ENCODE assay signal across 2 cellular contexts in the genomic region with DNA sequence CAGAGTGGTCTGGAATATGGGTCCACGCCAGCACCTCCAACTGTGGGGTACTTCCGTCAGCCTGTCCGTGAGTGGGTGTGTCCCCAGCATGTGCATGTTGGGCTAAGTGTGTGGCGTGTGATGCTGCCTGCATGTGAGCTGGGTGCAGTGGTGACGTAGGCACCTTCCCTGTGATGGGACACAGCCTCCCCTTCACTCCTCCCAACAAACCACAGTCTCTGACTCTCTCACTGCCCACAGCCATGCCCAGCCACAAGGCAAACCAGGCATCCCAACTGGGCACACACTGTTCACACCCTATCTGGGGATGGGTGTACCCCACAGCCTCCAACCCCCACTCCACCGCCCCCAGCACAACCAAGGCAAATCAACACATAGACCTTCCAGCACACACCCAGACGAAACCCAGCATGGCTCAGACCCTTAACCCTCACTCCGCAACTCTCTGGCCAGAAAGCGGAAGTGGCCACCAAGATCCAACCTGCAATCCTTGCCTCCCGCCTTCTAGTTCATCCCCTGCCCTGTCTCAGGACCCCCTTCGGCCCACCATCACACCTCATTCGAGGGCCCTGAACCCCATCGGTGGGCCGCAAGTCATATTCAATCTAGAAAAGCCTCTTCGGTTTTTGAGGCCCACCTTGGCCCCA.
TF ChIP-seq lines count a peak whose summit lies in the region.

No MANE protein-coding gene starts in this region.

TF ChIP-seq in SK-N-SH, 30 proteins besides CTCF, POLR2A, EP300 and RAD21:
- TF ChIP-seq MEF2A (IDR thresholded peaks at IDR 0.05; ENCODE audit: borderline replicate concordance, low read depth) (no peak), POLR2AphosphoS5 (IDR thresholded peaks at IDR 0.05; ENCODE audit: low read depth, low read length) (no peak), RFX5 (IDR thresholded peaks at IDR 0.05; ENCODE audit: low read length) (no peak), TAF1 (IDR thresholded peaks at IDR 0.05; ENCODE audit: borderline replicate concordance, low read depth, low read length) (no peak), FOXM1 (IDR thresholded peaks at IDR 0.05; ENCODE audit: low read depth) (no peak), RXRA (IDR thresholded peaks at IDR 0.05; ENCODE audit: borderline replicate concordance, low read depth) (no peak), MXI1 (IDR thresholded peaks at IDR 0.05; ENCODE audit: low read depth, low read length) (no peak), TCF12 (IDR thresholded peaks at IDR 0.05) (no peak), YY1 (IDR thresholded peaks at IDR 0.05; ENCODE audit: low read depth) (no peak), FOSL2 (IDR thresholded peaks at IDR 0.05; ENCODE audit: borderline replicate concordance, low read depth) (no peak)
- TF ChIP-seq, protein P1, sequence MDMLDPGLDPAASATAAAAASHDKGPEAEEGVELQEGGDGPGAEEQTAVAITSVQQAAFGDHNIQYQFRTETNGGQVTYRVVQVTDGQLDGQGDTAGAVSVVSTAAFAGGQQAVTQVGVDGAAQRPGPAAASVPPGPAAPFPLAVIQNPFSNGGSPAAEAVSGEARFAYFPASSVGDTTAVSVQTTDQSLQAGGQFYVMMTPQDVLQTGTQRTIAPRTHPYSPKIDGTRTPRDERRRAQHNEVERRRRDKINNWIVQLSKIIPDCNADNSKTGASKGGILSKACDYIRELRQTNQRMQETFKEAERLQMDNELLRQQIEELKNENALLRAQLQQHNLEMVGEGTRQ (IDR thresholded peaks at IDR 0.05; ENCODE audit: borderline replicate concordance, low read depth, low read length), result no peak
- TF ChIP-seq, protein P2, sequence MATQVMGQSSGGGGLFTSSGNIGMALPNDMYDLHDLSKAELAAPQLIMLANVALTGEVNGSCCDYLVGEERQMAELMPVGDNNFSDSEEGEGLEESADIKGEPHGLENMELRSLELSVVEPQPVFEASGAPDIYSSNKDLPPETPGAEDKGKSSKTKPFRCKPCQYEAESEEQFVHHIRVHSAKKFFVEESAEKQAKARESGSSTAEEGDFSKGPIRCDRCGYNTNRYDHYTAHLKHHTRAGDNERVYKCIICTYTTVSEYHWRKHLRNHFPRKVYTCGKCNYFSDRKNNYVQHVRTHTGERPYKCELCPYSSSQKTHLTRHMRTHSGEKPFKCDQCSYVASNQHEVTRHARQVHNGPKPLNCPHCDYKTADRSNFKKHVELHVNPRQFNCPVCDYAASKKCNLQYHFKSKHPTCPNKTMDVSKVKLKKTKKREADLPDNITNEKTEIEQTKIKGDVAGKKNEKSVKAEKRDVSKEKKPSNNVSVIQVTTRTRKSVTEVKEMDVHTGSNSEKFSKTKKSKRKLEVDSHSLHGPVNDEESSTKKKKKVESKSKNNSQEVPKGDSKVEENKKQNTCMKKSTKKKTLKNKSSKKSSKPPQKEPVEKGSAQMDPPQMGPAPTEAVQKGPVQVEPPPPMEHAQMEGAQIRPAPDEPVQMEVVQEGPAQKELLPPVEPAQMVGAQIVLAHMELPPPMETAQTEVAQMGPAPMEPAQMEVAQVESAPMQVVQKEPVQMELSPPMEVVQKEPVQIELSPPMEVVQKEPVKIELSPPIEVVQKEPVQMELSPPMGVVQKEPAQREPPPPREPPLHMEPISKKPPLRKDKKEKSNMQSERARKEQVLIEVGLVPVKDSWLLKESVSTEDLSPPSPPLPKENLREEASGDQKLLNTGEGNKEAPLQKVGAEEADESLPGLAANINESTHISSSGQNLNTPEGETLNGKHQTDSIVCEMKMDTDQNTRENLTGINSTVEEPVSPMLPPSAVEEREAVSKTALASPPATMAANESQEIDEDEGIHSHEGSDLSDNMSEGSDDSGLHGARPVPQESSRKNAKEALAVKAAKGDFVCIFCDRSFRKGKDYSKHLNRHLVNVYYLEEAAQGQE (IDR thresholded peaks at IDR 0.05; ENCODE audit: low read depth, low read length), result no peak

TF ChIP-seq in SK-N-SH treated with all-trans-retinoic acid at 6 μM for 48 hours, 23 proteins besides CTCF, POLR2A, EP300 and RAD21:
- TF ChIP-seq, protein P3, sequence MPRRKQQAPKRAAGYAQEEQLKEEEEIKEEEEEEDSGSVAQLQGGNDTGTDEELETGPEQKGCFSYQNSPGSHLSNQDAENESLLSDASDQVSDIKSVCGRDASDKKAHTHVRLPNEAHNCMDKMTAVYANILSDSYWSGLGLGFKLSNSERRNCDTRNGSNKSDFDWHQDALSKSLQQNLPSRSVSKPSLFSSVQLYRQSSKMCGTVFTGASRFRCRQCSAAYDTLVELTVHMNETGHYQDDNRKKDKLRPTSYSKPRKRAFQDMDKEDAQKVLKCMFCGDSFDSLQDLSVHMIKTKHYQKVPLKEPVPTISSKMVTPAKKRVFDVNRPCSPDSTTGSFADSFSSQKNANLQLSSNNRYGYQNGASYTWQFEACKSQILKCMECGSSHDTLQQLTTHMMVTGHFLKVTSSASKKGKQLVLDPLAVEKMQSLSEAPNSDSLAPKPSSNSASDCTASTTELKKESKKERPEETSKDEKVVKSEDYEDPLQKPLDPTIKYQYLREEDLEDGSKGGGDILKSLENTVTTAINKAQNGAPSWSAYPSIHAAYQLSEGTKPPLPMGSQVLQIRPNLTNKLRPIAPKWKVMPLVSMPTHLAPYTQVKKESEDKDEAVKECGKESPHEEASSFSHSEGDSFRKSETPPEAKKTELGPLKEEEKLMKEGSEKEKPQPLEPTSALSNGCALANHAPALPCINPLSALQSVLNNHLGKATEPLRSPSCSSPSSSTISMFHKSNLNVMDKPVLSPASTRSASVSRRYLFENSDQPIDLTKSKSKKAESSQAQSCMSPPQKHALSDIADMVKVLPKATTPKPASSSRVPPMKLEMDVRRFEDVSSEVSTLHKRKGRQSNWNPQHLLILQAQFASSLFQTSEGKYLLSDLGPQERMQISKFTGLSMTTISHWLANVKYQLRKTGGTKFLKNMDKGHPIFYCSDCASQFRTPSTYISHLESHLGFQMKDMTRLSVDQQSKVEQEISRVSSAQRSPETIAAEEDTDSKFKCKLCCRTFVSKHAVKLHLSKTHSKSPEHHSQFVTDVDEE (CRISPR knock-in tag; IDR thresholded peaks at IDR 0.05), result no peak
- TF ChIP-seq ARNTL (CRISPR knock-in tag; IDR thresholded peaks at IDR 0.05; ENCODE audit: borderline replicate concordance, low read depth) (no peak), ESRRG (CRISPR knock-in tag; IDR thresholded peaks at IDR 0.05) (no peak), ZFP3 (CRISPR knock-in tag; IDR thresholded peaks at IDR 0.05) (no peak), RARB (CRISPR knock-in tag; IDR thresholded peaks at IDR 0.05) (no peak)
- TF ChIP-seq, protein P4, sequence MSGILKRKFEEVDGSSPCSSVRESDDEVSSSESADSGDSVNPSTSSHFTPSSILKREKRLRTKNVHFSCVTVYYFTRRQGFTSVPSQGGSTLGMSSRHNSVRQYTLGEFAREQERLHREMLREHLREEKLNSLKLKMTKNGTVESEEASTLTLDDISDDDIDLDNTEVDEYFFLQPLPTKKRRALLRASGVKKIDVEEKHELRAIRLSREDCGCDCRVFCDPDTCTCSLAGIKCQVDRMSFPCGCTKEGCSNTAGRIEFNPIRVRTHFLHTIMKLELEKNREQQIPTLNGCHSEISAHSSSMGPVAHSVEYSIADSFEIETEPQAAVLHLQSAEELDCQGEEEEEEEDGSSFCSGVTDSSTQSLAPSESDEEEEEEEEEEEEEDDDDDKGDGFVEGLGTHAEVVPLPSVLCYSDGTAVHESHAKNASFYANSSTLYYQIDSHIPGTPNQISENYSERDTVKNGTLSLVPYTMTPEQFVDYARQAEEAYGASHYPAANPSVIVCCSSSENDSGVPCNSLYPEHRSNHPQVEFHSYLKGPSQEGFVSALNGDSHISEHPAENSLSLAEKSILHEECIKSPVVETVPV (CRISPR knock-in tag; IDR thresholded peaks at IDR 0.05), result no peak
